In genomic region chr17:67637901-67638641, GRCh38 we compare ENCODE assay signal across 19 cellular contexts.
A peak's percentile ranks its signal among the peaks of the same experiment; 100 is the strongest.
DNase-seq lines count a peak whose midpoint lies in the region; ATAC-seq and TF ChIP-seq lines count a peak whose summit lies in the region.
"Had no signal": no experiment of that assay in that cellular context is flagged by ENCODE, and none has a peak within 500 bp of the region (broad histone marks: within the 10 kb centered on the region; RNA-seq: fewer than 3 reads in every experiment).

No MANE protein-coding gene starts in this region.

- H3K4me3 Mint-ChIP-seq in progenitor cell of endocrine pancreas (ENCODE audit: low read depth) = no peak overlapping the region
- H3K4me3 Mint-ChIP-seq: activated naive CD4-positive, alpha-beta T cell treated with anti-CD3 and anti-CD28 coated beads, Interleukin-2, amount 10 ng/mL, durations not matched to agents 7 days and 5 days; H9; nephron progenitor cell had no signal

- peak; percentile 74 for DNase-seq in DMS79 treated with DMSO at 0.1 percent for 48 hours (lab: John Stamatoyannopoulos, UW)
- peak; percentile 87 for DNase-seq in RWPE2 (ENCODE audit: low spot score)
- DNase-seq in progenitor cell of endocrine pancreas (ENCODE audit: low spot score, unreplicated experiment) = no peak
- no peak for DNase-seq in 8988T
- no peak for DNase-seq in NCI-H1105 treated with DMSO at 0.1 percent for 48 hours (lab: John Stamatoyannopoulos, UW)
- DNase-seq: activated CD4-positive, alpha-beta T cell treated with anti-CD3 and anti-CD28 coated beads for 1 hour; activated CD8-positive, alpha-beta memory T cell treated with anti-CD3 and anti-CD28 coated beads, Interleukin-2, amount 50 U/mL, for 4 hours; activated naive CD4-positive, alpha-beta T cell treated with anti-CD3 and anti-CD28 coated beads, Interleukin-2, amount 10 ng/mL, durations not matched to agents 7 days and 5 days; H9; heart left ventricle; NCI-H1417 treated with DMSO at 0.1 percent for 48 hours; NCI-H526; nephron progenitor cell; Peyer's patch; stimulated activated CD4-positive, alpha-beta T cell treated with anti-CD3 and anti-CD28 coated beads, Interleukin-4, amount 100 ng/mL, for 24 hours; T-helper 1 cell had no signal

- no peaks in the 10 kb centered on the region for H3K9me3 ChIP-seq in RWPE2 (ENCODE audit: severe bottlenecking)
- no peaks in the 10 kb centered on the region for H3K9me3 ChIP-seq in gastroesophageal sphincter
- H3K9me3 ChIP-seq: heart left ventricle, Peyer's patch had no signal

- H3K9me3 Mint-ChIP-seq in progenitor cell of endocrine pancreas (ENCODE audit: low read depth) = no peaks in the 10 kb centered on the region
- H3K9me3 Mint-ChIP-seq: activated naive CD4-positive, alpha-beta T cell treated with anti-CD3 and anti-CD28 coated beads, Interleukin-2, amount 10 ng/mL, durations not matched to agents 7 days and 5 days; H9; nephron progenitor cell had no signal

- H3K27ac ChIP-seq in RWPE2 (ENCODE audit: poor library complexity, severe bottlenecking) = peak overlapping the region; percentile 74
- peak overlapping the region in 3 of 4 donors; percentile 22 to 70 (median 33) for H3K27ac ChIP-seq in gastroesophageal sphincter
- H3K27ac ChIP-seq: Peyer's patch had no signal

- peak; percentile 97 for ATAC-seq in RWPE2 (ENCODE audit: low read depth)
- no peak for ATAC-seq in gastroesophageal sphincter
- no peak for ATAC-seq in GM21360 (IDR thresholded peaks at IDR 0.05; ENCODE audit: unreplicated experiment)
- no peak for ATAC-seq in HG02884 (IDR thresholded peaks at IDR 0.05; ENCODE audit: unreplicated experiment)
- ATAC-seq: heart left ventricle had no signal

- TF ChIP-seq EP300 in gastroesophageal sphincter (IDR thresholded peaks at IDR 0.05) = no peak

- H3K36me3 ChIP-seq in RWPE2 (ENCODE audit: low read depth) = peaks cover 11% of the 10 kb centered on the region
- peaks cover 0 to 5% of the 10 kb centered on the region in 2 donors for H3K36me3 ChIP-seq in gastroesophageal sphincter

- H3K27me3 ChIP-seq in RWPE2 (ENCODE audit: insufficient read depth, poor library complexity, severe bottlenecking) (no peaks in the 10 kb centered on the region), gastroesophageal sphincter (no peaks in the 10 kb centered on the region)
- H3K27me3 ChIP-seq: heart left ventricle, Peyer's patch had no signal

- peaks cover 19% of the 10 kb centered on the region for H3K36me3 Mint-ChIP-seq in progenitor cell of endocrine pancreas (ENCODE audit: insufficient read depth)

- TF ChIP-seq CTCF in RWPE2 (IDR thresholded peaks at IDR 0.05; ENCODE audit: poor library complexity, severe bottlenecking) (no peak), gastroesophageal sphincter (IDR thresholded peaks at IDR 0.05) (no peak), progenitor cell of endocrine pancreas (IDR thresholded peaks at IDR 0.05; ENCODE audit: unreplicated experiment) (no peak)

- peaks cover 26% of the 10 kb centered on the region for H3K4me1 ChIP-seq in RWPE2 (ENCODE audit: insufficient read depth, poor library complexity, severe bottlenecking)
- H3K4me1 ChIP-seq in gastroesophageal sphincter = peaks cover 0 to 68% (median 3%) of the 10 kb centered on the region in 3 donors
- H3K4me1 ChIP-seq: Peyer's patch had no signal

- no peaks in the 10 kb centered on the region for H3K27me3 Mint-ChIP-seq in progenitor cell of endocrine pancreas
- H3K27me3 Mint-ChIP-seq: activated naive CD4-positive, alpha-beta T cell treated with anti-CD3 and anti-CD28 coated beads, Interleukin-2, amount 10 ng/mL, durations not matched to agents 7 days and 5 days had no signal

- H3K4me3 ChIP-seq in RWPE2 (ENCODE audit: severe bottlenecking) (no peak overlapping the region), gastroesophageal sphincter (no peak overlapping the region)
- H3K4me3 ChIP-seq: heart left ventricle, Peyer's patch had no signal

- no peak for TF ChIP-seq POLR2A in gastroesophageal sphincter (IDR thresholded peaks at IDR 0.05)

- 61 to 93% methylated on average over 4 to 8 of the region's 8 CpGs for WGBS in gastroesophageal sphincter (ENCODE audit: low coverage in 1 of 2), 2 donors

- H3K27ac Mint-ChIP-seq in progenitor cell of endocrine pancreas = peak overlapping the region; percentile 57
- H3K27ac Mint-ChIP-seq: activated naive CD4-positive, alpha-beta T cell treated with anti-CD3 and anti-CD28 coated beads, Interleukin-2, amount 10 ng/mL, durations not matched to agents 7 days and 5 days; nephron progenitor cell had no signal

- H3K4me1 Mint-ChIP-seq in progenitor cell of endocrine pancreas (ENCODE audit: low read depth) = peaks cover 40% of the 10 kb centered on the region
- H3K4me1 Mint-ChIP-seq: activated naive CD4-positive, alpha-beta T cell treated with anti-CD3 and anti-CD28 coated beads, Interleukin-2, amount 10 ng/mL, durations not matched to agents 7 days and 5 days had no signal

Comparison
In these comparisons a context has a peak if more than half of its experiments do, and no peak if none do; other contexts are left out.
1. DNase-seq: peak in DMS79 treated with DMSO at 0.1 percent for 48 hours (single experiment) and RWPE2 (single experiment); none in progenitor cell of endocrine pancreas (single experiment), 8988T (single experiment) and NCI-H1105 treated with DMSO at 0.1 percent for 48 hours (single experiment).